Comparison of ENCODE assay signal across 10 cellular contexts in genomic region chr14:84086714-84087113, GRCh38.
"Had no signal": no experiment of that assay in that cellular context is flagged by ENCODE, and none has a peak within 500 bp of the region (broad histone marks: within the 10 kb centered on the region; RNA-seq: fewer than 3 reads in every experiment).

No MANE protein-coding gene starts in this region.

- H3K27me3 Mint-ChIP-seq: IgD-negative memory B cell had no signal

- H3K4me2 ChIP-seq: GM23338, KMS-11 had no signal

- H3K4me3 ChIP-seq: GM23338, HAP-1 had no signal

- H3K36me3 Mint-ChIP-seq: IgD-negative memory B cell had no signal

- H3K36me3 ChIP-seq: HAP-1 had no signal

- H3K4me3 Mint-ChIP-seq: GM23338, HFFc6, IgD-negative memory B cell had no signal

- ATAC-seq: GM23338, HCT116 had no signal

- H2AFZ ChIP-seq: GM23338 had no signal

- H3K4me1 Mint-ChIP-seq: IgD-negative memory B cell had no signal

- H3K27ac ChIP-seq: HL-60, KMS-11 had no signal

- H3K27ac Mint-ChIP-seq: GM23338, HFFc6, IgD-negative memory B cell had no signal

- DNase-seq: HFFc6, KBM-7 had no signal

- H3K9ac ChIP-seq: KMS-11 had no signal

- H3K9me3 ChIP-seq: HAP-1 had no signal

- FAIRE-seq: H1, H54 had no signal
